Comparison of ENCODE assay signal across 20 cellular contexts in the genomic region with DNA sequence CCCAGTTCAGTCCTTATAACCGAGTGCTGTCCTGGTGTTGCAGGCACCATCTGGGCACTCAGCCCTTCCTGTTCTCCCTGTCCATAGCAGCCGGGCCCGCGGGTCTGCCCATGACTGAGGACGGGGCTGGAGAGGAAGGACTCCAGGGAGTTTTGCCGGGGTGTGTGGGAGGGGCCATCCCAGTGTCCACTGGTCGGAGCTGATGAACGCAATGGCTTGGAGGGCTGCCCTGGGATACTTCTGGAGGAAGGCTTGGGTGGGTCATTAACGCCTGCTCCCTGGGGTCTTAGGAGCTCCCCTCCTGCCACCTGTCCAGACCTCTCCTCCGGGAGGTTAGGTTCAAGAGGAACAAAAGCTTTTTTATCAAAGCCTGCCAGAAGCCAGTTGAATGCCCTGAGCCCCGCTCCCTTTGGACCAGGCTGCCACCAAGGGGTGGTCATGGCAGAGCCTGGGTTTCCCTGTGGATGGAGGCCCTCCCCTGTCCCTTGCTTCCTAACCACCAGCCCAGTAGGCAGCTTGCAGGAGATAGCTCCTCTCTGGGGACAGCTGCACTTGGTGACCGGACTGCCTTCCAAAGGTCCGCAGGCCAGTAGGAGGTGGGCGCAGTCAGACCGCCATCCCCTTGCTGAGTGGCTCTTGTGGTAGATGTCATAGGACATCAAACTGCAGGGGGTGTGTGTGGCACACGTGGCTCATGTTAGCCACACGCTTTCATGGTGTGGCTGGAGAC.
DNase-seq lines count a peak whose midpoint lies in the region; ATAC-seq and TF ChIP-seq lines count a peak whose summit lies in the region.
"Had no signal": no experiment of that assay in that cellular context is flagged by ENCODE, and none has a peak within 500 bp of the region (broad histone marks: within the 10 kb centered on the region; RNA-seq: fewer than 3 reads in every experiment).

No MANE protein-coding gene starts in this region.

- no peaks in the 10 kb centered on the region for H3K9me3 ChIP-seq in upper lobe of right lung
- H3K9me3 ChIP-seq: tibial nerve had no signal

- H3K4me3 Mint-ChIP-seq in activated naive CD4-positive, alpha-beta T cell treated with anti-CD3 and anti-CD28 coated beads, Interleukin-2, amount 10 ng/mL, durations not matched to agents 7 days and 5 days, result no peak overlapping the region
- no peak overlapping the region for H3K4me3 Mint-ChIP-seq in nephron progenitor cell
- H3K4me3 Mint-ChIP-seq: CD4-positive, alpha-beta memory T cell; HFFc6; naive thymus-derived CD8-positive, alpha-beta T cell had no signal

- no peaks in the 10 kb centered on the region for H3K4me1 ChIP-seq in upper lobe of right lung
- H3K4me1 ChIP-seq: tibial nerve had no signal

- no peak overlapping the region for H3K27ac Mint-ChIP-seq in activated naive CD4-positive, alpha-beta T cell treated with anti-CD3 and anti-CD28 coated beads, Interleukin-2, amount 10 ng/mL, durations not matched to agents 7 days and 5 days
- no peak overlapping the region for H3K27ac Mint-ChIP-seq in nephron progenitor cell
- H3K27ac Mint-ChIP-seq: CD4-positive, alpha-beta memory T cell; HFFc6; naive thymus-derived CD8-positive, alpha-beta T cell had no signal

- H3K36me3 Mint-ChIP-seq in activated naive CD4-positive, alpha-beta T cell treated with anti-CD3 and anti-CD28 coated beads, Interleukin-2, amount 10 ng/mL, durations not matched to agents 7 days and 5 days, result peaks cover 3% of the 10 kb centered on the region
- peaks cover 33% of the 10 kb centered on the region for H3K36me3 Mint-ChIP-seq in nephron progenitor cell (ENCODE audit: low read depth)

- DNase-seq in activated naive CD4-positive, alpha-beta T cell treated with anti-CD3 and anti-CD28 coated beads, Interleukin-2, amount 10 ng/mL, durations not matched to agents 7 days and 5 days, result peak; percentile 8
- no peak for DNase-seq in activated naive CD4-positive, alpha-beta T cell (lab: John Stamatoyannopoulos, UW)
- peak; percentile 55 for DNase-seq in cardiac septum (ENCODE audit: low spot score)
- DNase-seq in nephron progenitor cell, result peak; percentile 1
- DNase-seq in upper lobe of right lung, result peak; percentile 63
- no peak for DNase-seq in NCI-H187 treated with DMSO at 0.1 percent for 48 hours (lab: John Stamatoyannopoulos, UW)
- DNase-seq: activated CD8-positive, alpha-beta memory T cell treated with anti-CD3 and anti-CD28 coated beads, Interleukin-2, amount 50 U/mL, for 48 hours; DMS53; HFFc6; NCI-H1048; NCI-H774; stimulated activated naive CD4-positive, alpha-beta T cell had no signal

- intact Hi-C loops in cardiac septum (cut with DNase I) (loop anchor here (5.0 kb wide), 1 partner anchor 47 kb away; no protein-coding TSS in a partner anchor), upper lobe of right lung (cut with DNase I) (no loop called here)

- TF ChIP-seq CTCF in nephron progenitor cell (IDR thresholded peaks at IDR 0.05), result no peak
- TF ChIP-seq CTCF in upper lobe of right lung (IDR thresholded peaks at IDR 0.05), result no peak

- H3K4me1 Mint-ChIP-seq in activated naive CD4-positive, alpha-beta T cell treated with anti-CD3 and anti-CD28 coated beads, Interleukin-2, amount 10 ng/mL, durations not matched to agents 7 days and 5 days, result peaks cover 3% of the 10 kb centered on the region
- H3K4me1 Mint-ChIP-seq in nephron progenitor cell, result peaks cover 10% of the 10 kb centered on the region

- H3K9me3 Mint-ChIP-seq in activated naive CD4-positive, alpha-beta T cell treated with anti-CD3 and anti-CD28 coated beads, Interleukin-2, amount 10 ng/mL, durations not matched to agents 7 days and 5 days, result peaks cover 10% of the 10 kb centered on the region
- no peaks in the 10 kb centered on the region for H3K9me3 Mint-ChIP-seq in nephron progenitor cell

- ATAC-seq in upper lobe of right lung (no peak), GM18868 (IDR thresholded peaks at IDR 0.05; ENCODE audit: unreplicated experiment) (no peak), GM21786 (IDR thresholded peaks at IDR 0.05; ENCODE audit: unreplicated experiment) (no peak)
- ATAC-seq: esophagus mucosa; naive thymus-derived CD8-positive, alpha-beta T cell; PC-3 had no signal

- H3K27me3 ChIP-seq in upper lobe of right lung, result no peaks in the 10 kb centered on the region
- H3K27me3 ChIP-seq: cardiac muscle cell, tibial nerve had no signal

- H3K27me3 Mint-ChIP-seq in activated naive CD4-positive, alpha-beta T cell treated with anti-CD3 and anti-CD28 coated beads, Interleukin-2, amount 10 ng/mL, durations not matched to agents 7 days and 5 days, result peaks cover 4% of the 10 kb centered on the region
- peaks cover 8% of the 10 kb centered on the region for H3K27me3 Mint-ChIP-seq in nephron progenitor cell (ENCODE audit: low read depth, poor library complexity)
- H3K27me3 Mint-ChIP-seq: CD4-positive, alpha-beta memory T cell; naive thymus-derived CD8-positive, alpha-beta T cell had no signal

- no peak overlapping the region for H3K4me3 ChIP-seq in upper lobe of right lung
- H3K4me3 ChIP-seq: cardiac muscle cell, tibial nerve had no signal

- no peaks in the 10 kb centered on the region for H3K36me3 ChIP-seq in upper lobe of right lung

- CTCF ChIA-PET in activated naive CD4-positive, alpha-beta T cell treated with anti-CD3 and anti-CD28 coated beads, Interleukin-2, amount 10 ng/mL, durations not matched to agents 7 days and 5 days (lab: Charles Lee), result no interaction called here

- H3K27ac ChIP-seq in upper lobe of right lung, result no peak overlapping the region
- H3K27ac ChIP-seq: cardiac muscle cell, tibial nerve had no signal

Comparison
In these comparisons a context has a peak if more than half of its experiments do, and no peak if none do; other contexts are left out.
1. DNase-seq: peak in activated naive CD4-positive, alpha-beta T cell treated with anti-CD3 and anti-CD28 coated beads, Interleukin-2, amount 10 ng/mL, durations not matched to agents 7 days and 5 days (single experiment), cardiac septum (single experiment), nephron progenitor cell (single experiment) and upper lobe of right lung (single experiment); none in activated naive CD4-positive, alpha-beta T cell (0 of 4) and NCI-H187 treated with DMSO at 0.1 percent for 48 hours (single experiment).